1 cellular context compared by ENCODE assay signal in the genomic region with DNA sequence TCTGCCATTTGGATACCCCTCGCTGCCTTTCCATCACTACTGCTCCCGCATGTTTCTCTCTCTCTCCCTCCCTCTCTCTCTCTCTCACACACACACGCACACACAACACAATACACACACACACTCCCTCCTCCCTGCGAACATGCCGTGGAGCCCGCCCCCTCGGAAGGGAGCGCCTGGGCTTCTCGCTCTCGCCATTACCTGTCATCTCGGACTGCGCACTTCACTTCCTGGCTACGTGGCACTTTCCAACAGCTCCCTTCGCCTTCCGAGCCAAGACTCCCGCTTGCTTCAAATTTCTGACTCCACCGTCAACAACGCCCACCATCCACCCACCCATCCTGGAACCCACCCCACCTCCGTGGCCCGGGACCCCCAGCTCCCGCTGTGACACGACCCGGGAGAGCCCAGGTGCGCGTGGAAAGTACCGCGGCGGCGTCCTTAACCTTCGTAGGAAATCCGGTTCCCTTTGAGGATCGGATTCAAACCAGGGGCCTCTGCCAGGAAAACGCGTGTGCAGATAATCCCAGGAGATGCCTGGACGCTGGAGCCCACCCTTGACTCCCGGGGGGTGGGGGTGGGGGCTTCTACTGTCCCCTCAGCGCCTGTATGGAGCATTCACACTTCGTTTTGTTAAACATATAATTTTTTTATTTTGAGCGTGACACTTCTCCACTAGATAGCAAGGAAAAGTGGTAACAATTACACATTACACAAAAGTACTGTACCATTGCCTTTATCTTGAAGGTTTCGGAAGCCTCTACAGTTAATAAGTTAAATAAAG.
TF ChIP-seq lines count a peak whose summit lies in the region.

No MANE protein-coding gene starts in this region.

TF ChIP-seq in WTC11, 78 proteins besides CTCF, POLR2A, EP300 and RAD21 (continued from another document):
- TF ChIP-seq, protein P1, sequence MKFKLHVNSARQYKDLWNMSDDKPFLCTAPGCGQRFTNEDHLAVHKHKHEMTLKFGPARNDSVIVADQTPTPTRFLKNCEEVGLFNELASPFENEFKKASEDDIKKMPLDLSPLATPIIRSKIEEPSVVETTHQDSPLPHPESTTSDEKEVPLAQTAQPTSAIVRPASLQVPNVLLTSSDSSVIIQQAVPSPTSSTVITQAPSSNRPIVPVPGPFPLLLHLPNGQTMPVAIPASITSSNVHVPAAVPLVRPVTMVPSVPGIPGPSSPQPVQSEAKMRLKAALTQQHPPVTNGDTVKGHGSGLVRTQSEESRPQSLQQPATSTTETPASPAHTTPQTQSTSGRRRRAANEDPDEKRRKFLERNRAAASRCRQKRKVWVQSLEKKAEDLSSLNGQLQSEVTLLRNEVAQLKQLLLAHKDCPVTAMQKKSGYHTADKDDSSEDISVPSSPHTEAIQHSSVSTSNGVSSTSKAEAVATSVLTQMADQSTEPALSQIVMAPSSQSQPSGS (CRISPR knock-in tag; IDR thresholded peaks at IDR 0.05; ENCODE audit: borderline replicate concordance, low read depth): no peak
